Comparison of ENCODE assay signal across 7 cellular contexts in genomic region chr1:226223786-226224244, GRCh38. TPM values are rescaled to one million over a fixed set of nuclear protein-coding genes. Genes with fewer than 3 reads are reported as not detected.
DNase-seq lines count a peak whose midpoint lies in the region; ATAC-seq and TF ChIP-seq lines count a peak whose summit lies in the region.

No MANE protein-coding gene starts in this region.

- peaks cover 28% of the 10 kb centered on the region for H3K27me3 Mint-ChIP-seq in activated T-cell treated with anti-CD3 and anti-CD28 coated beads, Interleukin-2, amount 50 U/mL, for 4 hours (ENCODE audit: low read depth)
- H3K27me3 Mint-ChIP-seq in stimulated activated naive CD8-positive, alpha-beta T cell treated with anti-CD3 and anti-CD28 coated beads, Interleukin-15, amount 100 ng/mL, for 72 hours: peaks cover 48% of the 10 kb centered on the region

- H3K4me3 Mint-ChIP-seq in activated T-cell treated with anti-CD3 and anti-CD28 coated beads, Interleukin-2, amount 50 U/mL, for 4 hours: peak overlapping the region; percentile 71
- H3K4me3 Mint-ChIP-seq in stimulated activated naive CD8-positive, alpha-beta T cell treated with anti-CD3 and anti-CD28 coated beads, Interleukin-15, amount 100 ng/mL, for 72 hours: peak overlapping the region; percentile 89 to 91

- no peak overlapping the region for H3K27ac Mint-ChIP-seq in stimulated activated naive CD8-positive, alpha-beta T cell treated with anti-CD3 and anti-CD28 coated beads, Interleukin-15, amount 100 ng/mL, for 72 hours

- ATAC-seq in HG03558 (IDR thresholded peaks at IDR 0.05; ENCODE audit: extremely low read depth, unreplicated experiment) (peak; percentile 35), HG02840 (IDR thresholded peaks at IDR 0.05; ENCODE audit: low FRiP score, unreplicated experiment) (no peak)
- peak; percentile 60 to 62 for ATAC-seq in activated T-cell treated with anti-CD3 and anti-CD28 coated beads, Interleukin-2, amount 50 U/mL, for 4 hours
- ATAC-seq in stimulated activated naive CD8-positive, alpha-beta T cell treated with anti-CD3 and anti-CD28 coated beads, Interleukin-15, amount 100 ng/mL, for 72 hours: peak; percentile 79

- peak overlapping the region; percentile 79 for H3K4me3 ChIP-seq in iPS-15b (ENCODE audit: low read depth, low read length)

- H3K27me3 ChIP-seq in iPS-15b (ENCODE audit: control insufficient read depth, insufficient read depth, low read length): peaks cover 24% of the 10 kb centered on the region

- H3K36me3 ChIP-seq in iPS-15b (ENCODE audit: control insufficient read depth, insufficient read depth, low read length): no peaks in the 10 kb centered on the region

- no peaks in the 10 kb centered on the region for H3K9me3 ChIP-seq in iPS-15b (ENCODE audit: control insufficient read depth, insufficient read depth, low read length)

- H3K4me1 Mint-ChIP-seq in activated T-cell treated with anti-CD3 and anti-CD28 coated beads, Interleukin-2, amount 50 U/mL, for 4 hours (ENCODE audit: low read depth): peaks cover 8% of the 10 kb centered on the region
- peaks cover 16% of the 10 kb centered on the region for H3K4me1 Mint-ChIP-seq in stimulated activated naive CD8-positive, alpha-beta T cell treated with anti-CD3 and anti-CD28 coated beads, Interleukin-15, amount 100 ng/mL, for 72 hours

- TF ChIP-seq CTCF in GM10266 (IDR thresholded peaks at IDR 0.05; ENCODE audit: control insufficient read depth, insufficient read depth, low read depth, missing control alignments) (peak; percentile 40), GM20000 (IDR thresholded peaks at IDR 0.05; ENCODE audit: extremely low read depth, missing control alignments) (peak; percentile 28)

- DNase-seq in GM10266 (ENCODE audit: extremely low spot score) (peak; percentile 75), GM20000 (ENCODE audit: low spot score) (peak; percentile 79)
- DNase-seq in activated T-cell treated with anti-CD3 and anti-CD28 coated beads, Interleukin-2, amount 50 U/mL, for 4 hours: no peak
- DNase-seq in stimulated activated naive CD8-positive, alpha-beta T cell treated with anti-CD3 and anti-CD28 coated beads, Interleukin-15, amount 100 ng/mL, for 72 hours: peak; percentile 38 to 57

- no peaks in the 10 kb centered on the region for H3K36me3 Mint-ChIP-seq in activated T-cell treated with anti-CD3 and anti-CD28 coated beads, Interleukin-2, amount 50 U/mL, for 4 hours (ENCODE audit: insufficient read depth)

- H3K4me1 ChIP-seq in iPS-15b (ENCODE audit: control insufficient read depth, insufficient read depth, low read length): peaks cover 5% of the 10 kb centered on the region

- H3K9me3 Mint-ChIP-seq in activated T-cell treated with anti-CD3 and anti-CD28 coated beads, Interleukin-2, amount 50 U/mL, for 4 hours: no peaks in the 10 kb centered on the region
- H3K9me3 Mint-ChIP-seq in stimulated activated naive CD8-positive, alpha-beta T cell treated with anti-CD3 and anti-CD28 coated beads, Interleukin-15, amount 100 ng/mL, for 72 hours: no peaks in the 10 kb centered on the region

- H3K9ac ChIP-seq in iPS-15b (ENCODE audit: low read depth, low read length): peak overlapping the region; percentile 54

RNA-seq across cellular contexts. Expression of gene MIXL1, which starts 0.4 kb away (rescaled TPM):
- total RNA-seq in activated T-cell treated with anti-CD3 and anti-CD28 coated beads, Interleukin-2, amount 50 U/mL, for 4 hours: not detected

RNA-seq across cellular contexts. Expression of gene ACBD3, which starts 37.3 kb away (rescaled TPM):
- total RNA-seq in activated T-cell treated with anti-CD3 and anti-CD28 coated beads, Interleukin-2, amount 50 U/mL, for 4 hours: 10 to 100 TPM; 20.9 to 24.4 (median 23.9) TPM
